Comparison of ENCODE assay signal across 16 cellular contexts in the genomic region with DNA sequence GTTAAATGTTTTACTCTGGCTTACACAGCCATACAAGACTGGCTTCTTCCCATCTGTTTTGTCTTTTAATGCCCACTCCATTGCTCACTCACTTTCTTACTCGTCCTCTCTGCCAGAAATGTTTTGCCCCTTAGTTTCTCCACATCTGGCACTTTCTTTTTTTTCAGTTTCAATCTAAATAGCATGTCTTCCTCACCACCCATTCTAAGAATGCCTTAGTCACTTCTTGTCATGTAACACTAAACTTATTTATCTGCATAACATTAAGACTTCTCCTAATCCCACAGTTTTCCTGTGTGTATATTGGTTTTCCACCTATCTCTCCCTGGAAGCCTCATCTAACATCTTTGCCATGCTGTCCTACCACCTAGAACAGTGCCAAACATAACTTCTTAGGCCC.
DNase-seq lines count a peak whose midpoint lies in the region; ATAC-seq and TF ChIP-seq lines count a peak whose summit lies in the region.
"Had no signal": no experiment of that assay in that cellular context is flagged by ENCODE, and none has a peak within 500 bp of the region (broad histone marks: within the 10 kb centered on the region; RNA-seq: fewer than 3 reads in every experiment).

No MANE protein-coding gene starts in this region.

- H3K4me1 ChIP-seq in osteoblast (ENCODE audit: insufficient read depth, low read length) (peaks cover 10% of the 10 kb centered on the region), left lung (no peaks in the 10 kb centered on the region), prostate gland (replicated peaks) (no peaks in the 10 kb centered on the region)
- H3K4me1 ChIP-seq: Caco-2 had no signal

- TF ChIP-seq POLR2A in prostate gland (IDR thresholded peaks at IDR 0.05) = no peak

- no peak for TF ChIP-seq CTCF in astrocyte of the spinal cord (IDR thresholded peaks at IDR 0.05; ENCODE audit: low read depth, low read length)
- TF ChIP-seq CTCF in osteoblast (IDR thresholded peaks at IDR 0.05; ENCODE audit: extremely low read depth, low read depth, low read length) = no peak
- TF ChIP-seq CTCF in left lung (IDR thresholded peaks at IDR 0.05) = no peak
- no peak for TF ChIP-seq CTCF in prostate gland (IDR thresholded peaks at IDR 0.05)

- DNase-seq in AG20443 (ENCODE audit: low spot score) = peak; percentile 17
- DNase-seq in HS-5 (ENCODE audit: low read depth) = peak; percentile 30
- peak; percentile 26 for DNase-seq in astrocyte of the spinal cord (ENCODE audit: low read depth, low spot score)
- peak; percentile 62 for DNase-seq in osteoblast (ENCODE audit: insufficient read length, low spot score, missing footprints)
- DNase-seq in left lung = no peak
- DNase-seq in prostate gland (ENCODE audit: low spot score) = no peak
- DNase-seq in activated CD8-positive, alpha-beta memory T cell treated with anti-CD3 and anti-CD28 coated beads for 24 hours = no peak
- DNase-seq: Caco-2; CD4-positive, CD25-positive, alpha-beta regulatory T cell; DMS153; H7; NCI-H1436; NCI-H2029; NCI-H2171; NCI-H748 treated with DMSO at 0.1 percent for 48 hours; PC-9 had no signal

- no peak overlapping the region for H2AFZ ChIP-seq in osteoblast (ENCODE audit: low read length)
- H2AFZ ChIP-seq: PC-9 had no signal

- H3K4me2 ChIP-seq in osteoblast (ENCODE audit: insufficient read depth, low read length) = no peak overlapping the region
- H3K4me2 ChIP-seq: PC-9 had no signal

- no peak overlapping the region for H3K27ac ChIP-seq in osteoblast (ENCODE audit: low read depth, low read length)
- H3K27ac ChIP-seq in left lung = no peak overlapping the region
- H3K27ac ChIP-seq in prostate gland = no peak overlapping the region
- H3K27ac ChIP-seq: PC-9 had no signal

- H3K79me2 ChIP-seq in osteoblast (ENCODE audit: insufficient read depth, low read length) = no peaks in the 10 kb centered on the region

- H3K4me3 ChIP-seq in astrocyte of the spinal cord (ENCODE audit: low read depth, low read length) (no peak overlapping the region), osteoblast (ENCODE audit: insufficient read depth, low read length) (no peak overlapping the region), left lung (no peak overlapping the region), prostate gland (no peak overlapping the region)
- H3K4me3 ChIP-seq: PC-9 had no signal

- intact Hi-C loops in left lung (cut with DNase I) (no loop called here), prostate gland (cut with DNase I) (no loop called here)

- no peaks in the 10 kb centered on the region for H4K20me1 ChIP-seq in osteoblast (ENCODE audit: insufficient read depth, low read length)

- H3K36me3 ChIP-seq in osteoblast (ENCODE audit: insufficient read depth, low read length) (no peaks in the 10 kb centered on the region), left lung (no peaks in the 10 kb centered on the region), prostate gland (no peaks in the 10 kb centered on the region)

- no peaks in the 10 kb centered on the region for H3K27me3 ChIP-seq in osteoblast (ENCODE audit: insufficient read depth, low read length)
- no peaks in the 10 kb centered on the region for H3K27me3 ChIP-seq in left lung
- no peaks in the 10 kb centered on the region for H3K27me3 ChIP-seq in prostate gland (replicated peaks; ENCODE audit: insufficient read depth)

- ATAC-seq in left lung = no peak

- 97% methylated on average over 1 of the region's 1 CpG for WGBS in prostate gland

- H3K9me3 ChIP-seq in osteoblast (ENCODE audit: low read depth, low read length) (no peaks in the 10 kb centered on the region), left lung (no peaks in the 10 kb centered on the region), prostate gland (no peaks in the 10 kb centered on the region)
- H3K9me3 ChIP-seq: Caco-2 had no signal

- in situ Hi-C loops in astrocyte of the spinal cord (cut with HindIII; ENCODE audit: low sequenced_read_pairs) = no loop called here

Comparison
In these comparisons a context has a peak if more than half of its experiments do, and no peak if none do; other contexts are left out.
1. DNase-seq: peak in AG20443 (single experiment), HS-5 (single experiment), astrocyte of the spinal cord (single experiment) and osteoblast (single experiment); none in left lung (0 of 2), prostate gland (single experiment) and activated CD8-positive, alpha-beta memory T cell treated with anti-CD3 and anti-CD28 coated beads for 24 hours (single experiment).